ENCODE assay signal across 16 cellular contexts in genomic region chr6:109760208-109760607, GRCh38.
DNase-seq lines count a peak whose midpoint lies in the region; ATAC-seq, FAIRE-seq and TF ChIP-seq lines count a peak whose summit lies in the region.
"Had no signal": no experiment of that assay in that cellular context is flagged by ENCODE, and none has a peak within 500 bp of the region (broad histone marks: within the 10 kb centered on the region; RNA-seq: fewer than 3 reads in every experiment).

No MANE protein-coding gene starts in this region.

- no TSS peak for BruUV-seq in HepG2 (replicated peaks; lab: Mats Ljungman, UMichigan)

- H3K9me3 ChIP-seq in liver (ENCODE audit: control insufficient read depth in 4 of 4, low read length in 3 of 4) (no peaks in the 10 kb centered on the region), HepG2 (ENCODE audit: low read length) (no peaks in the 10 kb centered on the region), left lung (no peaks in the 10 kb centered on the region)

- ATAC-seq in HepG2 = no peak
- ATAC-seq in esophagus mucosa = peak; percentile 29
- ATAC-seq in left lung = no peak

- in situ Hi-C loops in HepG2 (cut with HindIII; ENCODE audit: extremely low pct_ligation_motif_present, low pct_unique_long_range_greater_than_20kb) = no loop called here

- peaks cover 35% of the 10 kb centered on the region for H3K36me3 Mint-ChIP-seq in progenitor cell of endocrine pancreas (ENCODE audit: insufficient read depth)

- TF ChIP-seq CTCF in liver (IDR thresholded peaks at IDR 0.05; ENCODE audit: low read depth, low read length, missing input control) (no peak), HepG2 (CRISPR knock-in tag; IDR thresholded peaks at IDR 0.05) (no peak), GM10248 (IDR thresholded peaks at IDR 0.05; ENCODE audit: control extremely low read depth, extremely low read depth, low read depth, missing control alignments) (no peak), progenitor cell of endocrine pancreas (IDR thresholded peaks at IDR 0.05; ENCODE audit: unreplicated experiment) (no peak), left lung (IDR thresholded peaks at IDR 0.05) (no peak)

- DNase-seq in HepG2 (ENCODE audit: low spot score) = no peak
- peak; percentile 56 for DNase-seq in NCI-H2029 (lab: John Stamatoyannopoulos, UW)
- DNase-seq in GM10248 (ENCODE audit: extremely low spot score) = no peak
- no peak for DNase-seq in progenitor cell of endocrine pancreas (ENCODE audit: low spot score, unreplicated experiment)
- no peak for DNase-seq in left lung
- DNase-seq in stimulated activated CD4-positive, alpha-beta T cell treated with anti-CD3 and anti-CD28 coated beads, Interleukin-2, amount 100 ng/mL, for 48 hours = no peak
- DNase-seq: activated CD4-positive, CD25-positive, alpha-beta regulatory T cell; activated T-cell treated with anti-CD3 and anti-CD28 coated beads, Interleukin-2, amount 50 U/mL, for 24 hours; dorsolateral prefrontal cortex; foreskin fibroblast; Kasumi-1; NCI-H2107; stimulated activated CD4-positive, alpha-beta T cell treated with anti-CD3 and anti-CD28 coated beads, Interleukin-1b, Interleukin-23, amount 100 ng/mL, for 48 hours had no signal

- no peak overlapping the region for H2AFZ ChIP-seq in HepG2 (ENCODE audit: low read length)

- 62% methylated on average over 2 of the region's 2 CpGs for WGBS in liver
- 97% methylated on average over 2 of the region's 2 CpGs for WGBS in HepG2 (ENCODE audit: low lambda C conversion rate)

- no peaks in the 10 kb centered on the region for H3K79me2 ChIP-seq in HepG2 (ENCODE audit: insufficient read depth, low read length)

- no peak overlapping the region for H3K4me3 Mint-ChIP-seq in progenitor cell of endocrine pancreas (ENCODE audit: low read depth)
- H3K4me3 Mint-ChIP-seq: activated T-cell treated with anti-CD3 and anti-CD28 coated beads, Interleukin-2, amount 50 U/mL, for 24 hours had no signal

- H3K4me3 ChIP-seq in liver (ENCODE audit: low read depth in 1 of 3, low read length in 3 of 3) (no peak overlapping the region), HepG2 (replicated peaks in 1 of 3; ENCODE audit: insufficient read depth in 1 of 3, low read depth in 2 of 3, low read length in 3 of 3) (no peak overlapping the region), left lung (no peak overlapping the region)
- H3K4me3 ChIP-seq: dorsolateral prefrontal cortex had no signal

- no peaks in the 10 kb centered on the region for H3K27me3 ChIP-seq in liver (ENCODE audit: control insufficient read depth in 4 of 4, insufficient read depth in 4 of 4, low read length in 3 of 4)
- no peaks in the 10 kb centered on the region for H3K27me3 ChIP-seq in HepG2 (ENCODE audit: control insufficient read depth in 1 of 2, insufficient read depth in 2 of 2, low read length in 2 of 2)
- no peaks in the 10 kb centered on the region for H3K27me3 ChIP-seq in left lung
- H3K27me3 ChIP-seq: dorsolateral prefrontal cortex had no signal

- no peak overlapping the region for H3K27ac ChIP-seq in liver (ENCODE audit: low read depth in 1 of 2, low read length in 2 of 2)
- H3K27ac ChIP-seq in HepG2 (ENCODE audit: extremely low read length, insufficient read depth, low read length) = no peak overlapping the region
- peak overlapping the region in 1 of 2 donors; percentile 34 for H3K27ac ChIP-seq in left lung
- H3K27ac ChIP-seq: dorsolateral prefrontal cortex had no signal

- no peak overlapping the region for H3K27ac Mint-ChIP-seq in progenitor cell of endocrine pancreas
- H3K27ac Mint-ChIP-seq: activated T-cell treated with anti-CD3 and anti-CD28 coated beads, Interleukin-2, amount 50 U/mL, for 24 hours had no signal

- POLR2A ChIA-PET in HepG2 (lab: Yijun Ruan, JAX) (no interaction called here), GM10248 (lab: Yijun Ruan, JAX) (no interaction called here)

- TF ChIP-seq EP300 in HepG2 (IDR thresholded peaks at IDR 0.05; ENCODE audit: low read depth in 2 of 2, low read length in 2 of 2) (no peak), HepG2 (CRISPR knock-in tag; IDR thresholded peaks at IDR 0.05; ENCODE audit: borderline replicate concordance) (no peak)

- no peak for FAIRE-seq in HepG2 (lab: Jason Lieb, UNC)
- FAIRE-seq: urothelium cell line had no signal

- H3K4me1 ChIP-seq in liver (ENCODE audit: control insufficient read depth in 4 of 4, insufficient read depth in 4 of 4, low read length in 3 of 4) (no peaks in the 10 kb centered on the region), HepG2 (ENCODE audit: insufficient read depth, low read length) (no peaks in the 10 kb centered on the region), left lung (no peaks in the 10 kb centered on the region)

- H3K9me3 Mint-ChIP-seq in progenitor cell of endocrine pancreas (ENCODE audit: low read depth) = peaks cover 11% of the 10 kb centered on the region

- no peak for TF ChIP-seq RAD21 in liver (IDR thresholded peaks at IDR 0.05)
- TF ChIP-seq RAD21 in HepG2 (CRISPR knock-in tag; IDR thresholded peaks at IDR 0.05) = no peak

- no peak overlapping the region for H3K4me2 ChIP-seq in HepG2 (ENCODE audit: low read depth, low read length)

- CTCF ChIA-PET in HepG2 (lab: Yijun Ruan, JAX; ENCODE audit: low intra/inter-chr PET ratio, low total read pairs) (no interaction called here), GM10248 (lab: Yijun Ruan, JAX) (no interaction called here)

- H3K9ac ChIP-seq in liver (ENCODE audit: low read depth in 1 of 2, low read length in 2 of 2) = no peak overlapping the region
- no peak overlapping the region for H3K9ac ChIP-seq in HepG2 (ENCODE audit: insufficient read depth, low read depth, low read length)

- H3K27me3 Mint-ChIP-seq in progenitor cell of endocrine pancreas = no peaks in the 10 kb centered on the region
- H3K27me3 Mint-ChIP-seq: activated T-cell treated with anti-CD3 and anti-CD28 coated beads, Interleukin-2, amount 50 U/mL, for 24 hours had no signal

- H3K36me3 ChIP-seq in liver (ENCODE audit: control insufficient read depth in 4 of 4, insufficient read depth in 3 of 4, low read depth in 1 of 4, low read length in 3 of 4) (peaks cover 0 to 4% (median 0%) of the 10 kb centered on the region in 4 donors), HepG2 (replicated peaks in 1 of 2; ENCODE audit: control insufficient read depth in 1 of 2, insufficient read depth in 2 of 2, low read length in 2 of 2) (no peaks in the 10 kb centered on the region), left lung (peaks cover 0 to 29% of the 10 kb centered on the region in 2 donors)

- intact Hi-C loops in HepG2 (cut with micrococcal nuclease; ENCODE audit: unreplicated experiment) (no loop called here), left lung (cut with DNase I) (no loop called here)

- TF ChIP-seq POLR2A in HepG2 (IDR thresholded peaks at IDR 0.05; ENCODE audit: insufficient read depth in 1 of 2, low read depth in 2 of 2, low read length in 2 of 2) = no peak

- H3K4me1 Mint-ChIP-seq in progenitor cell of endocrine pancreas (ENCODE audit: low read depth) = no peaks in the 10 kb centered on the region

- H4K20me1 ChIP-seq in HepG2 (ENCODE audit: insufficient read depth, low read length) = no peaks in the 10 kb centered on the region

TF ChIP-seq in liver, 16 proteins besides CTCF, POLR2A, EP300 and RAD21 (continues in another document):
- TF ChIP-seq GABPA (IDR thresholded peaks at IDR 0.05 in 1 of 2, conservative IDR thresholded peaks at IDR 0.05 in 1 of 2) (no peak), MAX (IDR thresholded peaks at IDR 0.05) (no peak)

TF ChIP-seq in HepG2, 621 proteins besides CTCF, POLR2A, EP300 and RAD21:
- TF ChIP-seq ZNF841 (CRISPR knock-in tag; IDR thresholded peaks at IDR 0.05; ENCODE audit: borderline replicate concordance) (no peak), HDAC2 (CRISPR knock-in tag; IDR thresholded peaks at IDR 0.05) (no peak), ZNF746 (CRISPR knock-in tag; IDR thresholded peaks at IDR 0.05) (no peak), TAF15 (IDR thresholded peaks at IDR 0.05; ENCODE audit: low read depth, low read length, poor library complexity, severe bottlenecking) (no peak), KDM3A (CRISPR knock-in tag; IDR thresholded peaks at IDR 0.05; ENCODE audit: low read depth) (no peak), ZNF598 (CRISPR knock-in tag; IDR thresholded peaks at IDR 0.05; ENCODE audit: borderline replicate concordance) (no peak), ZNF737 (CRISPR knock-in tag; IDR thresholded peaks at IDR 0.05; ENCODE audit: borderline replicate concordance) (no peak)
